ENCODE assay signal across 24 cellular contexts in genomic region chr4:125951275-125951887, GRCh38.
DNase-seq lines count a peak whose midpoint lies in the region; ATAC-seq and TF ChIP-seq lines count a peak whose summit lies in the region.
"Had no signal": no experiment of that assay in that cellular context is flagged by ENCODE, and none has a peak within 500 bp of the region (broad histone marks: within the 10 kb centered on the region; RNA-seq: fewer than 3 reads in every experiment).

No MANE protein-coding gene starts in this region.

- TF ChIP-seq CTCF in fibroblast of mammary gland (conservative IDR thresholded peaks at IDR 0.05; ENCODE audit: control insufficient read depth, insufficient read depth, low read depth, low read length) (no peak), vagina (IDR thresholded peaks at IDR 0.05) (no peak)

- H3K9me3 ChIP-seq in vagina: no peaks in the 10 kb centered on the region
- H3K9me3 ChIP-seq: breast epithelium, right lobe of liver, thyroid gland had no signal

- H3K4me1 ChIP-seq in vagina: no peaks in the 10 kb centered on the region
- H3K4me1 ChIP-seq: breast epithelium, right lobe of liver had no signal

- ATAC-seq in left cardiac atrium: no peak
- ATAC-seq: activated CD4-positive, alpha-beta T cell treated with anti-CD3 and anti-CD28 coated beads for 36 hours; activated CD8-positive, alpha-beta memory T cell treated with anti-CD3 and anti-CD28 coated beads, Interleukin-2, amount 10 ng/mL, durations not matched to agents 7 days and 5 days; activated T-helper 17 cell treated with anti-CD3 and anti-CD28 coated beads, Interleukin-2, amount 50 U/mL, for 72 hours; K562; right lobe of liver; stimulated activated memory B cell treated with anti-CD40 and anti-IgM and Interleukin-4, amounts not matched to agents 10 μg/mL and 1 μg/mL and 100 μg/mL, for 72 hours had no signal

- H3K4me3 ChIP-seq in fibroblast of mammary gland (ENCODE audit: control insufficient read depth, low read depth, low read length) (no peak overlapping the region), vagina (no peak overlapping the region)
- H3K4me3 ChIP-seq: breast epithelium, K562, lung, right lobe of liver, thyroid gland had no signal

- H3K27ac ChIP-seq in vagina: no peak overlapping the region
- H3K27ac ChIP-seq: breast epithelium, epithelial cell of prostate, right lobe of liver, thyroid gland had no signal

- DNase-seq in EH (ENCODE audit: low read depth): peak; percentile 78
- peak; percentile 30 for DNase-seq in NCI-H69 (lab: John Stamatoyannopoulos, UW)
- DNase-seq in fibroblast of mammary gland (ENCODE audit: low read depth): peak; percentile 82
- peak; percentile 70 for DNase-seq in superior temporal gyrus (ENCODE audit: extremely low spot score)
- no peak for DNase-seq in vagina (ENCODE audit: extremely low spot score in 2 of 2)
- no peak for DNase-seq in left cardiac atrium
- no peak for DNase-seq in stimulated activated CD4-positive, alpha-beta T cell treated with anti-CD3 and anti-CD28 coated beads, Interleukin-4, amount 100 ng/mL, for 1 hour
- DNase-seq: activated CD4-positive, alpha-beta T cell treated with anti-CD3 and anti-CD28 coated beads for 36 hours; activated CD8-positive, alpha-beta memory T cell treated with anti-CD3 and anti-CD28 coated beads, Interleukin-2, amount 10 ng/mL, durations not matched to agents 7 days and 5 days; activated naive CD8-positive, alpha-beta T cell treated with anti-CD3 and anti-CD28 coated beads for 36 hours; dermis blood vessel endothelial cell; DMS153; H9; NCI-H2029; NCI-H510A; right lobe of liver; SW 1271; thyroid gland had no signal

- TF ChIP-seq POLR2A in vagina (IDR thresholded peaks at IDR 0.05): no peak

- H3K36me3 ChIP-seq in vagina: no peaks in the 10 kb centered on the region
- H3K36me3 ChIP-seq: right lobe of liver, thyroid gland had no signal

- intact Hi-C loops in vagina (cut with DNase I): no loop called here
- intact Hi-C loops in left cardiac atrium (cut with DNase I): no loop called here

- no peaks in the 10 kb centered on the region for H3K27me3 ChIP-seq in vagina
- H3K27me3 ChIP-seq: breast epithelium, right lobe of liver, thyroid gland had no signal

Comparison
In these comparisons a context has a peak if more than half of its experiments do, and no peak if none do; other contexts are left out.
1. DNase-seq: peak in EH (single experiment), NCI-H69 (single experiment), fibroblast of mammary gland (single experiment) and superior temporal gyrus (single experiment); none in vagina (0 of 2), left cardiac atrium (single experiment) and stimulated activated CD4-positive, alpha-beta T cell treated with anti-CD3 and anti-CD28 coated beads, Interleukin-4, amount 100 ng/mL, for 1 hour (single experiment).